Comparison of ENCODE assay signal across 11 cellular contexts in the genomic region with DNA sequence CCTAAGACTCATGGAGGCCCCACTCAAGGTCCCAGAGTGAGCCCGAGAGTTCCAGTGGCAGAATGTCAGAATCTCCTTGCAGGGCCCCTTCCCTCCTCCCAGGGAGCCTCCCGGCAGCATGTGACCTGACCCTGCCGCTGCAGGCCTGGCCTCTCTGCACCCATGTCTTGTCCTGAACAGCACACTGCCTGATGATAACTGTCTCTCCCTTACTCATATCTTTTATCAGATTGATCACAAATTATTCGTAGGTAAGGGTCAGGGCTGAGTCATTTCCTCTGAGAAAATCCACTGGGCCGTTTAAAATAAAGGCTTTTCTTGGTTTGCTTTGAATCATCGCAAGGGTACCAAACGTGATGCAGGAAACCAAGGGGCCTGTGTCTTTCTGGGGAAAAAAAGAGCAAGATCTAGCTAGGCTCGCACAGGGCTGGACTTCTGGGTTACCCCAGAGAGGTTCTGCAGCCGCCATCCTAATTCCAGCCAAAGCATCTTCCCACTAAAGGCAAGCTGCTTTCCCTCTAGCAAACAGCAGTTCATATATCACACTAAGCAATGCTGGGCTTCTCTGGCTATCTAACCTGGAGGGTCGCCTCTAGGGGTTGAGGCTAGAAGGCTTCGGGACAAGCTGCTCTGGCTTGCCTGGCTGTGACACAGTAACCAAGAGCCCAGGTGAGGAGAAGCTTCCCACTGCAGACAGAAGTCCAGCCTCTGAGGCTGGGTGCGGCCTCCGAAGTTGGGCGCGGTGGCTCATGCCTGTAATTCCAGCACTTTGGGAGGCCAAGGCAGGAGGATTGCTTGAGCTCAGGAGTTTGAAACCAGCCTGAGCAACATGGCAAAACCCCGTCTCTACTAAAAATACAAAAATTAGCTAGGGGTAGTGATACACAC.
DNase-seq lines count a peak whose midpoint lies in the region; ATAC-seq and TF ChIP-seq lines count a peak whose summit lies in the region.
"Had no signal": no experiment of that assay in that cellular context is flagged by ENCODE, and none has a peak within 500 bp of the region (broad histone marks: within the 10 kb centered on the region; RNA-seq: fewer than 3 reads in every experiment).

No MANE protein-coding gene starts in this region.

- TF ChIP-seq CTCF in fibroblast of pulmonary artery (IDR thresholded peaks at IDR 0.05; ENCODE audit: low read length, missing control alignments) = no peak
- TF ChIP-seq CTCF in stomach (IDR thresholded peaks at IDR 0.05) = no peak

- ATAC-seq in GM18907 (IDR thresholded peaks at IDR 0.05; ENCODE audit: unreplicated experiment) = peak; percentile 41
- no peak for ATAC-seq in GM21381 (IDR thresholded peaks at IDR 0.05; ENCODE audit: unreplicated experiment)

- H3K9me3 ChIP-seq in stomach = no peaks in the 10 kb centered on the region

- peaks cover 3 to 28% (median 10%) of the 10 kb centered on the region in 4 donors for H3K36me3 ChIP-seq in stomach

- TF ChIP-seq POLR2A in stomach (IDR thresholded peaks at IDR 0.05) = no peak

- no peak for TF ChIP-seq EP300 in stomach (IDR thresholded peaks at IDR 0.05)

- WGBS in stomach, 5 donors = 70 to 82% (median 76%) methylated on average over 16 of the region's 16 CpGs

- intact Hi-C loops in stomach (cut with DNase I; ENCODE audit: low total_unique reads) = no loop called here

- peak; percentile 9 for DNase-seq in AG20443 (ENCODE audit: low spot score)
- DNase-seq in RKO (ENCODE audit: low spot score) = peak; percentile 54
- peak; percentile 9 for DNase-seq in fibroblast of pulmonary artery (ENCODE audit: low read depth)
- DNase-seq in iPS-NIHi11 (ENCODE audit: low spot score) = no peak
- DNase-seq in stomach = no peak
- no peak for DNase-seq in NCI-H510A treated with DMSO at 0.1 percent for 48 hours (lab: John Stamatoyannopoulos, UW)
- DNase-seq: cortex of kidney, NCI-H748 treated with DMSO at 0.1 percent for 48 hours had no signal

- H3K27me3 ChIP-seq in stomach = no peaks in the 10 kb centered on the region

- peaks cover 0 to 5% (median 0%) of the 10 kb centered on the region in 4 donors for H3K4me1 ChIP-seq in stomach
- H3K4me1 ChIP-seq: parathyroid adenoma had no signal

- H3K27ac ChIP-seq in stomach = no peak overlapping the region
- H3K27ac ChIP-seq: parathyroid adenoma had no signal

- no peak overlapping the region for H3K4me3 ChIP-seq in fibroblast of pulmonary artery (replicated peaks; ENCODE audit: low read depth, low read length)
- no peak overlapping the region for H3K4me3 ChIP-seq in stomach

Comparison
In these comparisons a context has a peak if more than half of its experiments do, and no peak if none do; other contexts are left out.
1. DNase-seq: peak in AG20443 (single experiment), RKO (single experiment) and fibroblast of pulmonary artery (single experiment); none in iPS-NIHi11 (single experiment), stomach (single experiment) and NCI-H510A treated with DMSO at 0.1 percent for 48 hours (single experiment).